In the genomic region with DNA sequence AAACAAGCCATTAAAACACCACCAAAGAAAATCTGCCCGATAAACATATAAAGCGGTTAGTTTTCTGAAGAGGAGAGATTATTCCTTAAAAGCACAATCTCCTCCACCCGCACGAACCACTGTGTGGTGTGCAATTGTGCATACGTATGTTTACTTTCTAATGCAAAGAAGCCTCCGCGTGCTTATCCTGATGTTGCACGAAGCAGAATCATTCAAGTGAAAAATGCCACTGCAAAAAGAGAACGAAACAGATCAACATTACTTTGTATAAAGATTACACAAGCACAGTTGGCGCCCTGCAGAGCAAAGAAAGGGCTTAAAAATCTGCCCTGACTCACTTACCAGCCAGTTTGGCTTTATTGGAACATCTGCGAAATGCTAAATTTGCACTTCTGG, we compare ENCODE assay signal across 10 cellular contexts.
DNase-seq lines count a peak whose midpoint lies in the region; ATAC-seq and TF ChIP-seq lines count a peak whose summit lies in the region.
"Had no signal": no experiment of that assay in that cellular context is flagged by ENCODE, and none has a peak within 500 bp of the region (broad histone marks: within the 10 kb centered on the region; RNA-seq: fewer than 3 reads in every experiment).

No MANE protein-coding gene starts in this region.

- intact Hi-C loops in left colon (cut with DNase I, micrococcal nuclease) = no loop called here

- peaks cover 30% of the 10 kb centered on the region for H3K4me1 Mint-ChIP-seq in type B pancreatic cell (ENCODE audit: unreplicated experiment)

- peak overlapping the region; percentile 73 for H3K9ac ChIP-seq in SK-N-MC (ENCODE audit: insufficient read length)

- peaks cover 22% of the 10 kb centered on the region for H3K27me3 Mint-ChIP-seq in type B pancreatic cell

- no peaks in the 10 kb centered on the region for H3K9me3 ChIP-seq in SK-N-MC (ENCODE audit: low read depth, low read length)

- H3K27ac ChIP-seq in SK-N-MC = peak overlapping the region; percentile 95

- no peaks in the 10 kb centered on the region for H3K36me3 ChIP-seq in SK-N-MC (ENCODE audit: insufficient read depth, low read length)

- H3K4me3 Mint-ChIP-seq in type B pancreatic cell = peak overlapping the region; percentile 67

- TF ChIP-seq CTCF in type B pancreatic cell (conservative IDR thresholded peaks at IDR 0.05) = no peak

- H3K27ac Mint-ChIP-seq in type B pancreatic cell = peak overlapping the region; percentile 57

- no peaks in the 10 kb centered on the region for H3K9me3 Mint-ChIP-seq in type B pancreatic cell

- ATAC-seq in left colon (peak; percentile 28), HG03571 (IDR thresholded peaks at IDR 0.05; ENCODE audit: unreplicated experiment) (no peak)

- peak overlapping the region; percentile 79 for H3K4me3 ChIP-seq in SK-N-MC

- no peaks in the 10 kb centered on the region for H3K36me3 Mint-ChIP-seq in type B pancreatic cell

- DNase-seq in NCI-H748 (lab: John Stamatoyannopoulos, UW; ENCODE audit: unreplicated experiment) (peak; percentile 39), NCI-H748 treated with DMSO at 0.1 percent for 48 hours (lab: John Stamatoyannopoulos, UW) (no peak), SK-N-MC (ENCODE audit: low read depth, low spot score) (peak; percentile 61), left colon (no peak), type B pancreatic cell (ENCODE audit: extremely low spot score, unreplicated experiment) (no peak), NCI-H2029 (lab: John Stamatoyannopoulos, UW) (no peak)
- no peak for DNase-seq in stimulated activated CD8-positive, alpha-beta memory T cell treated with anti-CD3 and anti-CD28 coated beads, Interleukin-4, amount 100 ng/mL, for 48 hours
- DNase-seq: activated CD4-positive, alpha-beta T cell treated with anti-CD3 and anti-CD28 coated beads, Interleukin-2, amount 50 U/mL, for 48 hours; trophoblast cell had no signal

Comparison
In these comparisons a context has a peak if more than half of its experiments do, and no peak if none do; other contexts are left out.
1. DNase-seq: peak in NCI-H748 (single experiment) and SK-N-MC (single experiment); none in NCI-H748 treated with DMSO at 0.1 percent for 48 hours (single experiment), left colon (0 of 2), type B pancreatic cell (single experiment), stimulated activated CD8-positive, alpha-beta memory T cell treated with anti-CD3 and anti-CD28 coated beads, Interleukin-4, amount 100 ng/mL, for 48 hours (single experiment) and NCI-H2029 (single experiment).